In the genomic region with DNA sequence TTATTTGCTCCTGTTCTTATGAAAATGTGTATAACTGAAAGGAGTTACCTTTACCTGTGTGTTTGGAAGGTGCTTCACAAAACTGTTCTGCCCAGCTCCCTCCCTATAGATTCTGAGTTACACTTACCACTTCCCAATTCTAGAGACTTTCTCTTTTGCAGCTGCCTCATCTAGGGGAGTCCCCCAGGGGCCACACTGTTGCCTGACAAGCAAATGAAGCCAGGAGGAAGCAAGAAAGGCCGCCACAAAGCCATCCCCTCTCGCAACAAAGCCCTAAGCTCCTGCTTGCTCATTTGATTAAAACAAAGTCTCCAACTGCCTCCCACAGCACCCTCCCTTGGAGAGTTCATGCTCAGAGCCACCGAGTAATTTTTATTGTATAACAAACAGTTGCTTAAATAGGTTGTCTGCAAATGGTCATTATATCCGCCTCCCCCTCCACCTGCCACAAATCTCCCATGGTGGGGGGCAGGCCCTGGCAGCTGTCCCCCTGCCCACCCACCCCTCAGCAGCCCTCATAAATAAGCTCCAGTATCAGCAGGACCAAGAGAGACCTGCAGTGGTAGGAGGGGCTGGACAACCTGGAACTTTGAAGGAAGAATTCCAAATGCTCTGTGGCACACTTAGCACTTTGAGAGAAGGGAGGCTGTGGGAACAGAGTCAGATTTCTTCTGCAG, we compare ENCODE assay signal across 9 cellular contexts.
A peak's percentile ranks its signal among the peaks of the same experiment; 100 is the strongest.
DNase-seq lines count a peak whose midpoint lies in the region; ATAC-seq and TF ChIP-seq lines count a peak whose summit lies in the region.
"Had no signal": no experiment of that assay in that cellular context is flagged by ENCODE, and none has a peak within 500 bp of the region (broad histone marks: within the 10 kb centered on the region; RNA-seq: fewer than 3 reads in every experiment).

No MANE protein-coding gene starts in this region.

- H4K20me1 ChIP-seq in DND-41 (ENCODE audit: insufficient read depth, low read length) (no peaks in the 10 kb centered on the region), OCI-LY3 (ENCODE audit: insufficient read depth, low read length) (no peaks in the 10 kb centered on the region)

- no peak for TF ChIP-seq CTCF in DND-41 (IDR thresholded peaks at IDR 0.05; ENCODE audit: borderline replicate concordance, extremely low read depth, low read length, poor library complexity, severe bottlenecking)
- TF ChIP-seq CTCF in OCI-LY3 (IDR thresholded peaks at IDR 0.05; ENCODE audit: low read depth, low read length): peak; percentile 31; the same call in 1 of the 2 replicates
- no peak for TF ChIP-seq CTCF in BE2C (IDR thresholded peaks at IDR 0.05; ENCODE audit: low read depth, low read length)

- H3K79me2 ChIP-seq in DND-41 (ENCODE audit: insufficient read depth, low read length) (no peaks in the 10 kb centered on the region), OCI-LY3 (ENCODE audit: low read length) (no peaks in the 10 kb centered on the region)

- no peaks in the 10 kb centered on the region for H3K4me1 ChIP-seq in DND-41 (ENCODE audit: insufficient read depth, low read length)
- peaks cover 58% of the 10 kb centered on the region for H3K4me1 ChIP-seq in OCI-LY3 (ENCODE audit: low read length)
- H3K4me1 ChIP-seq in BE2C: peaks cover 2% of the 10 kb centered on the region; the same call in 1 of the 2 replicates
- H3K4me1 ChIP-seq in effector memory CD4-positive, alpha-beta T cell (ENCODE audit: control insufficient read depth, insufficient read depth, low read length, poor library complexity, severe bottlenecking): no peaks in the 10 kb centered on the region

- DNase-seq in DND-41 (peak; percentile 20), BE2C (no peak), iPS-NIHi7 (ENCODE audit: extremely low spot score) (no peak), glomerular visceral epithelial cell (ENCODE audit: extremely low spot score) (no peak)
- DNase-seq in effector memory CD4-positive, alpha-beta T cell: no peak
- DNase-seq: NCI-H226 had no signal

- no peak overlapping the region for H3K4me3 ChIP-seq in DND-41 (ENCODE audit: low read depth in 1 of 2, low read length in 2 of 2)
- H3K4me3 ChIP-seq in OCI-LY3 (ENCODE audit: low read length): peak overlapping the region; percentile 69
- no peak overlapping the region for H3K4me3 ChIP-seq in BE2C (ENCODE audit: low read depth, low read length)
- H3K4me3 ChIP-seq in effector memory CD4-positive, alpha-beta T cell (ENCODE audit: insufficient read depth, low read depth, low read length, poor library complexity, severe bottlenecking): no peak overlapping the region

- H3K9ac ChIP-seq in DND-41 (ENCODE audit: low read depth, low read length) (no peak overlapping the region), OCI-LY3 (ENCODE audit: low read length) (peak overlapping the region; percentile 49)

- no peak overlapping the region for H3K27ac ChIP-seq in DND-41 (ENCODE audit: low read length)
- peak overlapping the region; percentile 45 for H3K27ac ChIP-seq in OCI-LY3 (ENCODE audit: low read length)
- no peak overlapping the region for H3K27ac ChIP-seq in effector memory CD4-positive, alpha-beta T cell (ENCODE audit: insufficient read depth, low read length, poor library complexity, severe bottlenecking)

- H2AFZ ChIP-seq in DND-41 (ENCODE audit: low read depth, low read length) (no peak overlapping the region), OCI-LY3 (ENCODE audit: low read depth, low read length) (no peak overlapping the region)

- H3K27me3 ChIP-seq in DND-41 (ENCODE audit: insufficient read depth, low read length, poor library complexity): no peaks in the 10 kb centered on the region
- no peaks in the 10 kb centered on the region for H3K27me3 ChIP-seq in OCI-LY3 (ENCODE audit: low read depth, low read length)
- H3K27me3 ChIP-seq in BE2C: no peaks in the 10 kb centered on the region
- H3K27me3 ChIP-seq in effector memory CD4-positive, alpha-beta T cell (replicated peaks; ENCODE audit: control insufficient read depth, insufficient read depth, low read length, poor library complexity, severe bottlenecking): no peaks in the 10 kb centered on the region

- H3K36me3 ChIP-seq in DND-41 (ENCODE audit: insufficient read depth, low read length) (no peaks in the 10 kb centered on the region), OCI-LY3 (replicated peaks; ENCODE audit: low read depth, low read length) (no peaks in the 10 kb centered on the region), BE2C (no peaks in the 10 kb centered on the region)
- H3K36me3 ChIP-seq in effector memory CD4-positive, alpha-beta T cell (ENCODE audit: control insufficient read depth, insufficient read depth, low read length): no peaks in the 10 kb centered on the region

- H3K4me2 ChIP-seq in DND-41 (ENCODE audit: insufficient read depth, low read length): no peak overlapping the region
- H3K4me2 ChIP-seq in OCI-LY3 (ENCODE audit: low read length): peak overlapping the region; percentile 92

- no peaks in the 10 kb centered on the region for H3K9me3 ChIP-seq in DND-41 (ENCODE audit: insufficient read depth, low read length, severe bottlenecking)
- H3K9me3 ChIP-seq in OCI-LY3 (ENCODE audit: insufficient read depth, low read length): no peaks in the 10 kb centered on the region; the same call in 1 of the 2 replicates
- no peaks in the 10 kb centered on the region for H3K9me3 ChIP-seq in BE2C
- no peaks in the 10 kb centered on the region for H3K9me3 ChIP-seq in effector memory CD4-positive, alpha-beta T cell (ENCODE audit: control insufficient read depth, low read length)

- peak; percentile 60; the same call in 2 of the 3 replicates for ATAC-seq in DND-41 (ENCODE audit: insufficient read depth, low read depth)
- peak; percentile 100 for ATAC-seq in GM19043 (IDR thresholded peaks at IDR 0.05; ENCODE audit: low read depth, unreplicated experiment)
- ATAC-seq in HG02981 (IDR thresholded peaks at IDR 0.05; ENCODE audit: unreplicated experiment): peak; percentile 100
